In the genomic region with DNA sequence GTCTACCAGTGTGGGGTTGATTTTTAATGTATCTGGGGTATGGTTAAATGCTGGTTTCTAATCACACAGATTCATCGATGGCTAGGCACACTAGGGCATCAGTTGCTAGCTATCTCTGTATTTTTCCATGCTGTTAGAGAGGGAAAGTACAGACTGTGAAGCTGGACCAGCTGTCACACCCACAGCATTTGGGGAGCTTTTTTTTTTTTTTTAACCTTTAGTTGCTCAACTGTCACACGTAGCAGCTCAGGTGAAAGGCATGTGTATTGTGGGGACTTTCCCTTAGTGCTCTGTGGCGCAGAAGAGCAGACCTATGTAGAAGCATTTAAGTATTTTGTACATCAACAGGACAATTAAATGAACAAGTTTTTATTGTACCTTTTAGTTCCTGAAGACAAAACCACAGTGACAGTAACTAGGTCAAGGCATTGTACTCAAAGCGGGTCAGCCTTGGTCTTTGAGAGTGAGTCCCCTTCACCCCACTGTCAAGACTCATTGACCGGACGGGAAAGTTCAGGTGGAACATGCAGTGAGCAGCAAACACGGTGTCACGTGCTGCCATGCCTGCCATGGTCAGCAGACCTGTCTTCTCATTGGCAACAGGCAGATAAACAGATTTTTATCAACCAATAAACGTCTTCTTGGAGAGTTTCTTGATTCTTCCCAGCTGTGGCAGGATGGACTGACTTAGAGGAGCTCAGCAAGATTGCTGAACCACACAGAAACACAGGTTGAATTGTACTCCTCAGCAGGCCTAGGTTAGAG, we compare ENCODE assay signal across 11 cellular contexts.
DNase-seq lines count a peak whose midpoint lies in the region; ATAC-seq and TF ChIP-seq lines count a peak whose summit lies in the region.
"Had no signal": no experiment of that assay in that cellular context is flagged by ENCODE, and none has a peak within 500 bp of the region (broad histone marks: within the 10 kb centered on the region; RNA-seq: fewer than 3 reads in every experiment).

No MANE protein-coding gene starts in this region.

- ATAC-seq in HG02678 (IDR thresholded peaks at IDR 0.05; ENCODE audit: unreplicated experiment), result peak; percentile 58
- ATAC-seq in activated CD8-positive, alpha-beta T cell treated with anti-CD3 and anti-CD28 coated beads, Interleukin-2, amount 10 ng/mL, durations not matched to agents 7 days and 5 days, result no peak
- ATAC-seq in stimulated activated naive CD8-positive, alpha-beta T cell treated with anti-CD3 and anti-CD28 coated beads, Interleukin-15, Interleukin-2, amounts not matched to agents 100 U/mL and 50 U/mL, for 24 hours, result peak; percentile 89

- H3K27ac Mint-ChIP-seq in activated naive CD4-positive, alpha-beta T cell treated with anti-CD3 and anti-CD28 coated beads for 36 hours, result peak overlapping the region; percentile 20
- H3K27ac Mint-ChIP-seq in activated CD8-positive, alpha-beta T cell treated with anti-CD3 and anti-CD28 coated beads, Interleukin-2, amount 10 ng/mL, durations not matched to agents 7 days and 5 days, result peak overlapping the region; percentile 15
- H3K27ac Mint-ChIP-seq in MCF 10A (ENCODE audit: low read depth, unreplicated experiment), result no peak overlapping the region

- POLR2A ChIA-PET in activated CD8-positive, alpha-beta T cell treated with anti-CD3 and anti-CD28 coated beads, Interleukin-2, amount 10 ng/mL, durations not matched to agents 7 days and 5 days (lab: Charles Lee), result interaction anchor here (0.6 kb wide), 1 partner anchor 21 kb away, joined by 4 read pairs; no protein-coding TSS in a partner anchor
- POLR2A ChIA-PET in MCF 10A (lab: Yijun Ruan, JAX), result no interaction called here

- H3K4me1 Mint-ChIP-seq in activated naive CD4-positive, alpha-beta T cell treated with anti-CD3 and anti-CD28 coated beads for 36 hours (ENCODE audit: low read depth), result peaks cover 25% of the 10 kb centered on the region
- peaks cover 10% of the 10 kb centered on the region for H3K4me1 Mint-ChIP-seq in activated CD8-positive, alpha-beta T cell treated with anti-CD3 and anti-CD28 coated beads, Interleukin-2, amount 10 ng/mL, durations not matched to agents 7 days and 5 days (ENCODE audit: low read depth)
- no peaks in the 10 kb centered on the region for H3K4me1 Mint-ChIP-seq in MCF 10A (ENCODE audit: insufficient read depth, unreplicated experiment)

- intact Hi-C loops in activated naive CD4-positive, alpha-beta T cell treated with anti-CD3 and anti-CD28 coated beads for 36 hours (cut with micrococcal nuclease), result loop anchor here (2.0 kb wide), 5 partner anchors 49 to 303 kb away; a partner anchor contains a TSS
- intact Hi-C loops in MCF 10A (cut with micrococcal nuclease), result loop anchor here (2.0 kb wide), 1 partner anchor 69 kb away; no protein-coding TSS in a partner anchor

- BruUV-seq in MCF 10A (replicated peaks; lab: Mats Ljungman, UMichigan), result no TSS peak

- H3K4me3 ChIP-seq in suprapubic skin, result no peak overlapping the region

- DNase-seq in activated naive CD4-positive, alpha-beta T cell treated with anti-CD3 and anti-CD28 coated beads for 36 hours, result peak; percentile 62
- no peak for DNase-seq in activated naive CD4-positive, alpha-beta T cell (lab: John Stamatoyannopoulos, UW)
- DNase-seq in activated CD8-positive, alpha-beta T cell treated with anti-CD3 and anti-CD28 coated beads, Interleukin-2, amount 10 ng/mL, durations not matched to agents 7 days and 5 days, result no peak
- DNase-seq in stimulated activated naive CD8-positive, alpha-beta T cell treated with anti-CD3 and anti-CD28 coated beads, Interleukin-15, Interleukin-2, amounts not matched to agents 100 U/mL and 50 U/mL, for 24 hours, result no peak
- DNase-seq in suprapubic skin (ENCODE audit: low spot score in 2 of 2), result no peak
- DNase-seq in cerebellar nuclear complex (lab: John Stamatoyannopoulos, UW), result no peak
- DNase-seq in MCF 10A (ENCODE audit: unreplicated experiment), result no peak
- DNase-seq: KBM-7, NCI-H774 had no signal

- H3K4me1 ChIP-seq in suprapubic skin, result no peaks in the 10 kb centered on the region

- H3K4me3 Mint-ChIP-seq in activated naive CD4-positive, alpha-beta T cell treated with anti-CD3 and anti-CD28 coated beads for 36 hours, result no peak overlapping the region
- H3K4me3 Mint-ChIP-seq in activated CD8-positive, alpha-beta T cell treated with anti-CD3 and anti-CD28 coated beads, Interleukin-2, amount 10 ng/mL, durations not matched to agents 7 days and 5 days, result no peak overlapping the region
- H3K4me3 Mint-ChIP-seq in MCF 10A (ENCODE audit: unreplicated experiment), result no peak overlapping the region

- H3K9me3 ChIP-seq in suprapubic skin, result no peaks in the 10 kb centered on the region
- H3K9me3 ChIP-seq: neutrophil had no signal

- no peak for TF ChIP-seq POLR2A in suprapubic skin (IDR thresholded peaks at IDR 0.05)

- H3K36me3 Mint-ChIP-seq in activated naive CD4-positive, alpha-beta T cell treated with anti-CD3 and anti-CD28 coated beads for 36 hours (ENCODE audit: low read depth), result no peaks in the 10 kb centered on the region
- peaks cover 5% of the 10 kb centered on the region for H3K36me3 Mint-ChIP-seq in activated CD8-positive, alpha-beta T cell treated with anti-CD3 and anti-CD28 coated beads, Interleukin-2, amount 10 ng/mL, durations not matched to agents 7 days and 5 days (ENCODE audit: low read depth)
- H3K36me3 Mint-ChIP-seq in MCF 10A (ENCODE audit: insufficient read depth, unreplicated experiment), result no peaks in the 10 kb centered on the region

- 73% methylated on average over 9 of the region's 9 CpGs for WGBS in suprapubic skin

- H3K27me3 Mint-ChIP-seq in activated naive CD4-positive, alpha-beta T cell treated with anti-CD3 and anti-CD28 coated beads for 36 hours (ENCODE audit: low read depth), result no peaks in the 10 kb centered on the region
- H3K27me3 Mint-ChIP-seq in activated CD8-positive, alpha-beta T cell treated with anti-CD3 and anti-CD28 coated beads, Interleukin-2, amount 10 ng/mL, durations not matched to agents 7 days and 5 days (ENCODE audit: low read depth), result no peaks in the 10 kb centered on the region
- H3K27me3 Mint-ChIP-seq in MCF 10A (ENCODE audit: insufficient read depth, unreplicated experiment), result no peaks in the 10 kb centered on the region

- H3K36me3 ChIP-seq in suprapubic skin, result no peaks in the 10 kb centered on the region
- H3K36me3 ChIP-seq: neutrophil had no signal

- CTCF ChIA-PET in activated naive CD4-positive, alpha-beta T cell treated with anti-CD3 and anti-CD28 coated beads for 36 hours (lab: Charles Lee), result interaction anchor here (0.5 to 1.2 kb wide), 5 partner anchors 10 to 1120 kb away, joined by 3 to 5 read pairs (median 4); no protein-coding TSS in a partner anchor
- CTCF ChIA-PET in activated CD8-positive, alpha-beta T cell treated with anti-CD3 and anti-CD28 coated beads, Interleukin-2, amount 10 ng/mL, durations not matched to agents 7 days and 5 days (lab: Charles Lee), result interaction anchor here (0.7 to 1.2 kb wide), 3 partner anchors 8 to 16 kb away, joined by 3 to 4 read pairs (median 3); no protein-coding TSS in a partner anchor
- CTCF ChIA-PET in MCF 10A (lab: Yijun Ruan, JAX), result no interaction called here

- no peak for TF ChIP-seq EP300 in suprapubic skin (IDR thresholded peaks at IDR 0.05)

- TF ChIP-seq CTCF in suprapubic skin (IDR thresholded peaks at IDR 0.05), result no peak
- TF ChIP-seq CTCF in MCF 10A (IDR thresholded peaks at IDR 0.05; ENCODE audit: unreplicated experiment), result no peak

- H3K9me3 Mint-ChIP-seq in activated naive CD4-positive, alpha-beta T cell treated with anti-CD3 and anti-CD28 coated beads for 36 hours, result peaks cover 17% of the 10 kb centered on the region
- peaks cover 6% of the 10 kb centered on the region for H3K9me3 Mint-ChIP-seq in activated CD8-positive, alpha-beta T cell treated with anti-CD3 and anti-CD28 coated beads, Interleukin-2, amount 10 ng/mL, durations not matched to agents 7 days and 5 days (ENCODE audit: insufficient read depth)
- H3K9me3 Mint-ChIP-seq in MCF 10A (ENCODE audit: unreplicated experiment), result peaks cover 18% of the 10 kb centered on the region

- no peak overlapping the region for H3K27ac ChIP-seq in suprapubic skin
- H3K27ac ChIP-seq: neutrophil had no signal

- no peaks in the 10 kb centered on the region for H3K27me3 ChIP-seq in suprapubic skin
- H3K27me3 ChIP-seq: neutrophil had no signal
